8 cellular contexts compared by ENCODE assay signal in genomic region chr2:60794271-60794863, GRCh38.
DNase-seq lines count a peak whose midpoint lies in the region; ATAC-seq, FAIRE-seq and TF ChIP-seq lines count a peak whose summit lies in the region.

No MANE protein-coding gene starts in this region.

- no peaks in the 10 kb centered on the region for H3K4me1 ChIP-seq in parathyroid adenoma

- H3K9me3 ChIP-seq in parathyroid adenoma (ENCODE audit: control insufficient read depth, low read length) = no peaks in the 10 kb centered on the region

- no peak overlapping the region for H3K4me2 ChIP-seq in parathyroid adenoma (ENCODE audit: low read length)

- no peak overlapping the region for H3K4me3 ChIP-seq in parathyroid adenoma (ENCODE audit: low read depth, low read length)

- H3K36me3 ChIP-seq in parathyroid adenoma (ENCODE audit: control insufficient read depth, insufficient read depth, low read length) = no peaks in the 10 kb centered on the region

- no peak overlapping the region for H3K9ac ChIP-seq in parathyroid adenoma

- H3K27me3 ChIP-seq in parathyroid adenoma (ENCODE audit: control insufficient read depth, insufficient read depth, low read length) = no peaks in the 10 kb centered on the region

- no peak for ATAC-seq in HG03108 (IDR thresholded peaks at IDR 0.05; ENCODE audit: unreplicated experiment)

- peak; percentile 53 for TF ChIP-seq CTCF in parathyroid adenoma (IDR thresholded peaks at IDR 0.05)

- H2AFZ ChIP-seq in parathyroid adenoma = no peak overlapping the region

- no peak overlapping the region for H3K27ac ChIP-seq in parathyroid adenoma

- H3K79me2 ChIP-seq in parathyroid adenoma = no peaks in the 10 kb centered on the region

- peak; percentile 51 for DNase-seq in NOMO-1 treated with DMSO at 0.1 percent for 48 hours (lab: John Stamatoyannopoulos, UW; ENCODE audit: unreplicated experiment)
- no peak for DNase-seq in NOMO-1 treated with dmso at 0.1 percent for 144 hours (lab: John Stamatoyannopoulos, UW; ENCODE audit: unreplicated experiment)
- DNase-seq in NCI-H774 (lab: John Stamatoyannopoulos, UW) = peak; percentile 0
- no peak for DNase-seq in OCI-M2 (lab: John Stamatoyannopoulos, UW; ENCODE audit: unreplicated experiment)
- DNase-seq in D341Med (ENCODE audit: low spot score) = no peak

- FAIRE-seq in endometrium (lab: Jason Lieb, UNC) = peak; percentile 79

Comparison
In these comparisons a context has a peak if more than half of its experiments do, and no peak if none do; other contexts are left out.
1. DNase-seq: peak in NOMO-1 treated with DMSO at 0.1 percent for 48 hours (single experiment) and NCI-H774 (single experiment); none in NOMO-1 treated with dmso at 0.1 percent for 144 hours (single experiment), OCI-M2 (single experiment) and D341Med (single experiment).